In genomic region chr12:108939594-108939993, GRCh38 we compare ENCODE assay signal across 9 cellular contexts. TPM values are rescaled to one million over a fixed set of nuclear protein-coding genes. Genes with fewer than 3 reads are reported as not detected.
DNase-seq lines count a peak whose midpoint lies in the region; ATAC-seq and TF ChIP-seq lines count a peak whose summit lies in the region.
"Had no signal": no experiment of that assay in that cellular context is flagged by ENCODE, and none has a peak within 500 bp of the region (broad histone marks: within the 10 kb centered on the region; RNA-seq: fewer than 3 reads in every experiment).

No MANE protein-coding gene starts in this region.

- dilution Hi-C loops in mammary epithelial cell (cut with HindIII; ENCODE audit: low sequenced_read_pairs), result no loop called here

- H3K4me3 ChIP-seq in mammary epithelial cell (replicated peaks in 1 of 3; ENCODE audit: insufficient read depth in 1 of 3, low read depth in 2 of 3, low read length in 3 of 3) (no peak overlapping the region), osteoblast (ENCODE audit: insufficient read depth, low read length) (no peak overlapping the region)

- H3K9me3 ChIP-seq in mammary epithelial cell (replicated peaks; ENCODE audit: insufficient read depth, low read length) (no peaks in the 10 kb centered on the region), osteoblast (ENCODE audit: low read depth, low read length) (no peaks in the 10 kb centered on the region)

- H4K20me1 ChIP-seq in mammary epithelial cell (ENCODE audit: insufficient read depth, low read length) (no peaks in the 10 kb centered on the region), osteoblast (ENCODE audit: insufficient read depth, low read length) (no peaks in the 10 kb centered on the region)

- intact Hi-C loops in mammary epithelial cell (cut with micrococcal nuclease), result no loop called here

- TF ChIP-seq CTCF in mammary epithelial cell (conservative IDR thresholded peaks at IDR 0.05 in 1 of 2, IDR thresholded peaks at IDR 0.05 in 1 of 2; ENCODE audit: extremely low read depth in 1 of 2, insufficient read depth in 1 of 2, low read depth in 1 of 2, low read length in 2 of 2) (no peak), osteoblast (IDR thresholded peaks at IDR 0.05; ENCODE audit: extremely low read depth, low read depth, low read length) (no peak)

- no peak for ATAC-seq in GM19035 (IDR thresholded peaks at IDR 0.05; ENCODE audit: unreplicated experiment)
- no peak for ATAC-seq in GM21576 (IDR thresholded peaks at IDR 0.05; ENCODE audit: unreplicated experiment)

- H3K9ac ChIP-seq in mammary epithelial cell (ENCODE audit: insufficient read depth, low read length), result no peak overlapping the region
- H3K9ac ChIP-seq: parathyroid adenoma had no signal

- H3K4me2 ChIP-seq in mammary epithelial cell (ENCODE audit: insufficient read depth, low read depth, low read length), result no peak overlapping the region
- no peak overlapping the region for H3K4me2 ChIP-seq in osteoblast (ENCODE audit: insufficient read depth, low read length)

- CTCF ChIA-PET in mammary epithelial cell (lab: Charles Lee; ENCODE audit: low non-redundant PET), result no interaction called here

- no TSS peak for BruUV-seq in mammary epithelial cell (replicated peaks; lab: Mats Ljungman, UMichigan)

- WGBS in mammary epithelial cell (ENCODE audit: low coverage, missing lambda C conversion rate), result 100% methylated on average over 1 of the region's 1 CpG

- no peaks in the 10 kb centered on the region for H3K79me2 ChIP-seq in mammary epithelial cell (ENCODE audit: insufficient read depth, low read length)
- H3K79me2 ChIP-seq in osteoblast (ENCODE audit: insufficient read depth, low read length), result no peaks in the 10 kb centered on the region
- H3K79me2 ChIP-seq: parathyroid adenoma had no signal

- H2AFZ ChIP-seq in mammary epithelial cell (ENCODE audit: low read depth, low read length) (no peak overlapping the region), osteoblast (ENCODE audit: low read length) (no peak overlapping the region)
- H2AFZ ChIP-seq: parathyroid adenoma had no signal

- H3K4me1 ChIP-seq in mammary epithelial cell (ENCODE audit: insufficient read depth, low read length), result no peaks in the 10 kb centered on the region
- H3K4me1 ChIP-seq in osteoblast (ENCODE audit: insufficient read depth, low read length), result no peaks in the 10 kb centered on the region
- H3K4me1 ChIP-seq: parathyroid adenoma had no signal

- H3K36me3 ChIP-seq in mammary epithelial cell (ENCODE audit: insufficient read depth, low read length), result no peaks in the 10 kb centered on the region
- H3K36me3 ChIP-seq in osteoblast (ENCODE audit: insufficient read depth, low read length), result no peaks in the 10 kb centered on the region

- DNase-seq in SIG-M5 treated with dmso at 0.1 percent for 504 hours (lab: John Stamatoyannopoulos, UW; ENCODE audit: unreplicated experiment) (peak; percentile 56), SIG-M5 (lab: John Stamatoyannopoulos, UW) (no peak), Kasumi-1 (lab: John Stamatoyannopoulos, UW) (peak; percentile 36 to 40), mammary epithelial cell (peak; percentile 37), osteoblast (ENCODE audit: insufficient read length, low spot score, missing footprints) (peak; percentile 45), 8988T (no peak)

- H3K27ac ChIP-seq in mammary epithelial cell (ENCODE audit: insufficient read depth, low read depth, low read length) (no peak overlapping the region), osteoblast (ENCODE audit: low read depth, low read length) (no peak overlapping the region)
- H3K27ac ChIP-seq: parathyroid adenoma had no signal

- in situ Hi-C loops in mammary epithelial cell (cut with MboI; ENCODE audit: low sequenced_read_pairs in 2 of 2), result no loop called here

- H3K27me3 ChIP-seq in mammary epithelial cell (ENCODE audit: insufficient read depth, low read length) (peaks cover 2% of the 10 kb centered on the region), osteoblast (ENCODE audit: insufficient read depth, low read length) (peaks cover 11% of the 10 kb centered on the region)

RNA-seq across cellular contexts. Expression of gene DAO, which starts 59.7 kb away (rescaled TPM):
- total RNA-seq in mammary epithelial cell (not detected), osteoblast (not detected in 2 replicates)
- not detected for polyA plus RNA-seq in mammary epithelial cell
- not detected for polyA minus RNA-seq in mammary epithelial cell

Comparison
In these comparisons a context has a peak if more than half of its experiments do, and no peak if none do; other contexts are left out.
1. DNase-seq: peak in SIG-M5 treated with dmso at 0.1 percent for 504 hours (single experiment), Kasumi-1 (2 of 2), mammary epithelial cell (single experiment) and osteoblast (single experiment); none in SIG-M5 (single experiment) and 8988T (single experiment).